In genomic region chr12:62764251-62764650, GRCh38 we compare ENCODE assay signal across 20 cellular contexts.
"Had no signal": no experiment of that assay in that cellular context is flagged by ENCODE, and none has a peak within 500 bp of the region (broad histone marks: within the 10 kb centered on the region; RNA-seq: fewer than 3 reads in every experiment).

No MANE protein-coding gene starts in this region.

- H3K9me3 ChIP-seq: left lung, neutrophil had no signal

- H2AFZ ChIP-seq: parathyroid adenoma had no signal

- H3K4me3 ChIP-seq: coronary artery, left lung had no signal

- H3K27me3 ChIP-seq: brain microvascular endothelial cell, foreskin keratinocyte, left lung, neutrophil had no signal

- H3K36me3 ChIP-seq: brain microvascular endothelial cell, left lung had no signal

- H3K4me1 Mint-ChIP-seq: naive thymus-derived CD8-positive, alpha-beta T cell; T-cell had no signal

- ATAC-seq: activated CD8-positive, alpha-beta T cell treated with anti-CD3 and anti-CD28 coated beads, Interleukin-2, amount 10 ng/mL, durations not matched to agents 7 days and 5 days; foreskin keratinocyte; left lung; naive thymus-derived CD8-positive, alpha-beta T cell; SK-N-SH treated with all-trans-retinoic acid at 6 μM for 48 hours; stimulated activated naive B cell treated with anti-CD40 and anti-IgM and Interleukin-4, amounts not matched to agents 10 μg/mL and 1 μg/mL and 100 μg/mL, for 72 hours; T-cell had no signal

- H3K4me1 ChIP-seq: left lung had no signal

- DNase-seq: activated CD4-positive, alpha-beta T cell treated with anti-CD3 and anti-CD28 coated beads, Interleukin-2, amount 10 ng/mL, durations not matched to agents 24 days and 14 days; activated CD8-positive, alpha-beta T cell treated with anti-CD3 and anti-CD28 coated beads, Interleukin-2, amount 10 ng/mL, durations not matched to agents 7 days and 5 days; activated naive CD4-positive, alpha-beta T cell treated with Interleukin-2 at 50 U/mL for 16 hours; activated T-cell treated with anti-CD3 and anti-CD28 coated beads, Interleukin-2, amount 50 U/mL, for 24 hours; anterior cingulate cortex; brain microvascular endothelial cell; foreskin keratinocyte; glutamatergic neuron; hypothalamus; left lung; naive thymus-derived CD8-positive, alpha-beta T cell; stimulated activated naive B cell treated with anti-CD40 and anti-IgM and Interleukin-4, amounts not matched to agents 10 μg/mL and 1 μg/mL and 100 μg/mL, for 72 hours; T-cell; T-helper 9 cell had no signal

- H3K27ac ChIP-seq: brain microvascular endothelial cell, foreskin keratinocyte, left lung, neutrophil, parathyroid adenoma had no signal

- H3K9me3 Mint-ChIP-seq: activated CD4-positive, alpha-beta T cell treated with anti-CD3 and anti-CD28 coated beads, Interleukin-2, amount 10 ng/mL, durations not matched to agents 24 days and 14 days; activated T-cell treated with anti-CD3 and anti-CD28 coated beads, Interleukin-2, amount 50 U/mL, for 24 hours; activated T-helper 2 cell treated with anti-CD3 and anti-CD28 coated beads, Interferon-gamma antibody, Interleukin-2, Interleukin-4, amounts not matched to agents 10 μg/mL and 5 μg/mL and 100 μg/mL, durations not matched to agents 14 hours and 24 hours and 36 hours; central memory CD8-positive, alpha-beta T cell; naive thymus-derived CD8-positive, alpha-beta T cell; stimulated activated naive B cell treated with anti-CD40 and anti-IgM and Interleukin-4, amounts not matched to agents 10 μg/mL and 1 μg/mL and 100 μg/mL, for 72 hours; T-cell had no signal

- H3K27ac Mint-ChIP-seq: activated CD4-positive, alpha-beta T cell treated with anti-CD3 and anti-CD28 coated beads, Interleukin-2, amount 10 ng/mL, durations not matched to agents 24 days and 14 days; activated CD8-positive, alpha-beta T cell treated with anti-CD3 and anti-CD28 coated beads, Interleukin-2, amount 10 ng/mL, durations not matched to agents 7 days and 5 days; activated T-cell treated with anti-CD3 and anti-CD28 coated beads, Interleukin-2, amount 50 U/mL, for 24 hours; activated T-helper 2 cell treated with anti-CD3 and anti-CD28 coated beads, Interferon-gamma antibody, Interleukin-2, Interleukin-4, amounts not matched to agents 10 μg/mL and 5 μg/mL and 100 μg/mL, durations not matched to agents 14 hours and 24 hours and 36 hours; stimulated activated naive B cell treated with anti-CD40 and anti-IgM and Interleukin-4, amounts not matched to agents 10 μg/mL and 1 μg/mL and 100 μg/mL, for 72 hours; T-cell had no signal

- H3K9ac ChIP-seq: parathyroid adenoma had no signal

- H3K36me3 Mint-ChIP-seq: naive thymus-derived CD8-positive, alpha-beta T cell; stimulated activated naive B cell treated with anti-CD40 and anti-IgM and Interleukin-4, amounts not matched to agents 10 μg/mL and 1 μg/mL and 100 μg/mL, for 72 hours; T-cell had no signal

- H3K4me3 Mint-ChIP-seq: activated CD4-positive, alpha-beta T cell treated with anti-CD3 and anti-CD28 coated beads, Interleukin-2, amount 10 ng/mL, durations not matched to agents 24 days and 14 days; activated CD8-positive, alpha-beta T cell treated with anti-CD3 and anti-CD28 coated beads, Interleukin-2, amount 10 ng/mL, durations not matched to agents 7 days and 5 days; activated T-cell treated with anti-CD3 and anti-CD28 coated beads, Interleukin-2, amount 50 U/mL, for 24 hours; central memory CD8-positive, alpha-beta T cell; naive thymus-derived CD8-positive, alpha-beta T cell; stimulated activated naive B cell treated with anti-CD40 and anti-IgM and Interleukin-4, amounts not matched to agents 10 μg/mL and 1 μg/mL and 100 μg/mL, for 72 hours; T-cell had no signal
